20 cellular contexts compared by ENCODE assay signal in genomic region chr4:1260418-1261106, GRCh38. TPM values are rescaled to one million over a fixed set of nuclear protein-coding genes. Genes with fewer than 3 reads are reported as not detected.
DNase-seq lines count a peak whose midpoint lies in the region; ATAC-seq and TF ChIP-seq lines count a peak whose summit lies in the region.
"Had no signal": no experiment of that assay in that cellular context is flagged by ENCODE, and none has a peak within 500 bp of the region (broad histone marks: within the 10 kb centered on the region; RNA-seq: fewer than 3 reads in every experiment).

No MANE protein-coding gene starts in this region.

- no peak for ATAC-seq in CD4-positive, CD25-positive, alpha-beta regulatory T cell (ENCODE audit: low read depth in 2 of 2)
- ATAC-seq in mucosa of descending colon = no peak
- ATAC-seq: left colon, Right ventricle myocardium inferior had no signal

- H3K9ac ChIP-seq in neural progenitor cell = no peak overlapping the region
- H3K9ac ChIP-seq: KMS-11 had no signal

- no peaks in the 10 kb centered on the region for H3K9me3 ChIP-seq in CD4-positive, CD25-positive, alpha-beta regulatory T cell (ENCODE audit: control insufficient read depth in 2 of 2, low read length in 2 of 2)
- H3K9me3 ChIP-seq in neural progenitor cell (ENCODE audit: low read depth) (no peaks in the 10 kb centered on the region), mucosa of descending colon (no peaks in the 10 kb centered on the region)

- H3K9me3 Mint-ChIP-seq in T-helper 2 cell treated with Interferon-gamma antibody and Interleukin-4, amounts not matched to agents 5 μg/mL and 100 μg/mL, for 36 hours = peaks cover 31% of the 10 kb centered on the region
- H3K9me3 Mint-ChIP-seq in CD4-positive, CD25-positive, alpha-beta regulatory T cell = peaks cover 0 to 3% (median 0%) of the 10 kb centered on the region in 7 donors
- H3K9me3 Mint-ChIP-seq in activated T-helper 2 cell treated with anti-CD3 and anti-CD28 coated beads, Interferon-gamma antibody, Interleukin-2, Interleukin-4, amounts not matched to agents 10 μg/mL and 5 μg/mL and 100 μg/mL, durations not matched to agents 14 hours and 24 hours and 36 hours = peaks cover 32% of the 10 kb centered on the region
- H3K9me3 Mint-ChIP-seq in neural progenitor cell = peaks cover 43% of the 10 kb centered on the region

- H3K27me3 ChIP-seq in CD4-positive, CD25-positive, alpha-beta regulatory T cell (ENCODE audit: control insufficient read depth, insufficient read depth, low read length) = no peaks in the 10 kb centered on the region
- peaks cover 4% of the 10 kb centered on the region for H3K27me3 ChIP-seq in neural progenitor cell

- H3K27ac Mint-ChIP-seq in T-helper 2 cell treated with Interferon-gamma antibody and Interleukin-4, amounts not matched to agents 5 μg/mL and 100 μg/mL, for 36 hours = peak overlapping the region; percentile 52
- peak overlapping the region in 2 of 3 donors; percentile 62 to 85 for H3K27ac Mint-ChIP-seq in CD4-positive, CD25-positive, alpha-beta regulatory T cell
- peak overlapping the region; percentile 26 for H3K27ac Mint-ChIP-seq in activated T-helper 2 cell treated with anti-CD3 and anti-CD28 coated beads, Interferon-gamma antibody, Interleukin-2, Interleukin-4, amounts not matched to agents 10 μg/mL and 5 μg/mL and 100 μg/mL, durations not matched to agents 14 hours and 24 hours and 36 hours
- peak overlapping the region; percentile 12 for H3K27ac Mint-ChIP-seq in neural progenitor cell
- H3K27ac Mint-ChIP-seq: mesothelial cell of epicardium had no signal

- H3K4me1 ChIP-seq in CD4-positive, CD25-positive, alpha-beta regulatory T cell (ENCODE audit: control insufficient read depth, insufficient read depth, low read length, poor library complexity, severe bottlenecking) = no peaks in the 10 kb centered on the region
- no peaks in the 10 kb centered on the region for H3K4me1 ChIP-seq in neural progenitor cell
- H3K4me1 ChIP-seq in mucosa of descending colon (ENCODE audit: low read depth) = no peaks in the 10 kb centered on the region

- H3K79me2 ChIP-seq in neural progenitor cell (ENCODE audit: low read depth) = no peaks in the 10 kb centered on the region

- no peak overlapping the region for H3K4me2 ChIP-seq in neural progenitor cell
- H3K4me2 ChIP-seq: KMS-11 had no signal

- H3F3A ChIP-seq in neural progenitor cell (ENCODE audit: low read depth) = no peaks in the 10 kb centered on the region

- peaks cover 34% of the 10 kb centered on the region for H3K36me3 Mint-ChIP-seq in T-helper 2 cell treated with Interferon-gamma antibody and Interleukin-4, amounts not matched to agents 5 μg/mL and 100 μg/mL, for 36 hours (ENCODE audit: low read depth)
- peaks cover 6% of the 10 kb centered on the region for H3K36me3 Mint-ChIP-seq in CD4-positive, CD25-positive, alpha-beta regulatory T cell
- peaks cover 33% of the 10 kb centered on the region for H3K36me3 Mint-ChIP-seq in activated T-helper 2 cell treated with anti-CD3 and anti-CD28 coated beads, Interferon-gamma antibody, Interleukin-2, Interleukin-4, amounts not matched to agents 10 μg/mL and 5 μg/mL and 100 μg/mL, durations not matched to agents 14 hours and 24 hours and 36 hours (ENCODE audit: low read depth)
- H3K36me3 Mint-ChIP-seq in neural progenitor cell = peaks cover 17% of the 10 kb centered on the region
- H3K36me3 Mint-ChIP-seq: CD4-positive, alpha-beta memory T cell had no signal

- no peaks in the 10 kb centered on the region for H4K20me1 ChIP-seq in neural progenitor cell (ENCODE audit: low read depth)

- DNase-seq in T-helper 2 cell treated with Interferon-gamma antibody and Interleukin-4, amounts not matched to agents 5 μg/mL and 100 μg/mL, for 36 hours (ENCODE audit: low spot score) = no peak
- no peak for DNase-seq in T-helper 2 cell
- DNase-seq in CD4-positive, CD25-positive, alpha-beta regulatory T cell = no peak
- no peak for DNase-seq in activated T-helper 2 cell treated with anti-CD3 and anti-CD28 coated beads, Interferon-gamma antibody, Interleukin-2, Interleukin-4, amounts not matched to agents 10 μg/mL and 5 μg/mL and 100 μg/mL, durations not matched to agents 14 hours and 24 hours and 36 hours (ENCODE audit: low spot score)
- DNase-seq in neural progenitor cell (ENCODE audit: low spot score) = no peak
- no peak for DNase-seq in mucosa of descending colon
- no peak for DNase-seq in HT-29 (ENCODE audit: low spot score)
- no peak for DNase-seq in stimulated activated CD4-positive, alpha-beta T cell treated with anti-CD3 and anti-CD28 coated beads, Interleukin-4, amount 100 ng/mL, for 1 hour
- DNase-seq: CD4-positive, alpha-beta memory T cell; cerebellar nuclear complex; left colon; NCI-H1048; NCI-H2029 treated with DMSO at 0.1 percent for 48 hours; NCI-H69; small intestine; stimulated activated CD4-positive, alpha-beta T cell treated with anti-CD3 and anti-CD28 coated beads, Interleukin-4, amount 100 ng/mL, for 4 hours; SW 1271 had no signal

- H3K4me3 ChIP-seq in CD4-positive, CD25-positive, alpha-beta regulatory T cell (ENCODE audit: low read depth, low read length) = no peak overlapping the region
- H3K4me3 ChIP-seq in neural progenitor cell (no peak overlapping the region), mucosa of descending colon (no peak overlapping the region)

- H3K27ac ChIP-seq in CD4-positive, CD25-positive, alpha-beta regulatory T cell (ENCODE audit: insufficient read depth, low read length, poor library complexity, severe bottlenecking) = no peak overlapping the region
- H3K27ac ChIP-seq in neural progenitor cell = no peak overlapping the region
- H3K27ac ChIP-seq: KMS-11 had no signal

- no peak overlapping the region for H3K4me3 Mint-ChIP-seq in T-helper 2 cell treated with Interferon-gamma antibody and Interleukin-4, amounts not matched to agents 5 μg/mL and 100 μg/mL, for 36 hours
- H3K4me3 Mint-ChIP-seq in CD4-positive, CD25-positive, alpha-beta regulatory T cell = no peak overlapping the region
- H3K4me3 Mint-ChIP-seq in activated T-helper 2 cell treated with anti-CD3 and anti-CD28 coated beads, Interferon-gamma antibody, Interleukin-2, Interleukin-4, amounts not matched to agents 10 μg/mL and 5 μg/mL and 100 μg/mL, durations not matched to agents 14 hours and 24 hours and 36 hours (ENCODE audit: low read depth) = no peak overlapping the region
- no peak overlapping the region for H3K4me3 Mint-ChIP-seq in neural progenitor cell
- H3K4me3 Mint-ChIP-seq: mesothelial cell of epicardium had no signal

- H2AFZ ChIP-seq in neural progenitor cell (replicated peaks) = no peak overlapping the region

- H3K4me1 Mint-ChIP-seq in T-helper 2 cell treated with Interferon-gamma antibody and Interleukin-4, amounts not matched to agents 5 μg/mL and 100 μg/mL, for 36 hours (ENCODE audit: low read depth) = peaks cover 25% of the 10 kb centered on the region
- peaks cover 8 to 28% (median 9%) of the 10 kb centered on the region in 4 donors for H3K4me1 Mint-ChIP-seq in CD4-positive, CD25-positive, alpha-beta regulatory T cell
- peaks cover 36% of the 10 kb centered on the region for H3K4me1 Mint-ChIP-seq in activated T-helper 2 cell treated with anti-CD3 and anti-CD28 coated beads, Interferon-gamma antibody, Interleukin-2, Interleukin-4, amounts not matched to agents 10 μg/mL and 5 μg/mL and 100 μg/mL, durations not matched to agents 14 hours and 24 hours and 36 hours (ENCODE audit: low read depth)
- H3K4me1 Mint-ChIP-seq in neural progenitor cell = no peaks in the 10 kb centered on the region
- H3K4me1 Mint-ChIP-seq: mesothelial cell of epicardium had no signal

- H3K36me3 ChIP-seq in CD4-positive, CD25-positive, alpha-beta regulatory T cell (ENCODE audit: control insufficient read depth, insufficient read depth, low read length) = no peaks in the 10 kb centered on the region
- H3K36me3 ChIP-seq in neural progenitor cell (no peaks in the 10 kb centered on the region), mucosa of descending colon (ENCODE audit: low read depth) (no peaks in the 10 kb centered on the region)

- no peaks in the 10 kb centered on the region for H3K27me3 Mint-ChIP-seq in T-helper 2 cell treated with Interferon-gamma antibody and Interleukin-4, amounts not matched to agents 5 μg/mL and 100 μg/mL, for 36 hours (ENCODE audit: low read depth)
- peaks cover 8% of the 10 kb centered on the region for H3K27me3 Mint-ChIP-seq in CD4-positive, CD25-positive, alpha-beta regulatory T cell
- no peaks in the 10 kb centered on the region for H3K27me3 Mint-ChIP-seq in activated T-helper 2 cell treated with anti-CD3 and anti-CD28 coated beads, Interferon-gamma antibody, Interleukin-2, Interleukin-4, amounts not matched to agents 10 μg/mL and 5 μg/mL and 100 μg/mL, durations not matched to agents 14 hours and 24 hours and 36 hours (ENCODE audit: low read depth)
- H3K27me3 Mint-ChIP-seq in neural progenitor cell (ENCODE audit: insufficient read depth, low read depth) = peaks cover 5% of the 10 kb centered on the region
- H3K27me3 Mint-ChIP-seq: CD4-positive, alpha-beta memory T cell had no signal

- TF ChIP-seq CTCF in neural progenitor cell (IDR thresholded peaks at IDR 0.05) (no peak), mucosa of descending colon (IDR thresholded peaks at IDR 0.05) (no peak)

- intact Hi-C loops in activated T-helper 2 cell treated with anti-CD3 and anti-CD28 coated beads, Interferon-gamma antibody, Interleukin-2, Interleukin-4, amounts not matched to agents 10 μg/mL and 5 μg/mL and 100 μg/mL, durations not matched to agents 14 hours and 24 hours and 36 hours (cut with micrococcal nuclease) = no loop called here
- intact Hi-C loops in mucosa of descending colon (cut with DNase I, micrococcal nuclease) = loop anchor here (10.0 kb wide), 2 partner anchors 96 to 126 kb away; no protein-coding TSS in a partner anchor

RNA-seq across cellular contexts. Expression of gene CTBP1, which starts 11.6 kb away (rescaled TPM):
- 198 TPM for total RNA-seq in CD4-positive, CD25-positive, alpha-beta regulatory T cell
- polyA plus RNA-seq in CD4-positive, CD25-positive, alpha-beta regulatory T cell = 10 to 100 TPM; 32.4 to 82.8 (median 52.0) TPM
- total RNA-seq in activated T-helper 2 cell treated with anti-CD3 and anti-CD28 coated beads, Interferon-gamma antibody, Interleukin-2, Interleukin-4, amounts not matched to agents 10 μg/mL and 5 μg/mL and 100 μg/mL, durations not matched to agents 14 hours and 24 hours and 36 hours = 194 and 195 TPM in 2 replicates
- total RNA-seq in neural progenitor cell (ENCODE audit: low replicate concordance) (171 and 243 TPM in 2 replicates), mucosa of descending colon (100 to 1,000 TPM; 151 to 188 (median 168) TPM)
- 631 and 665 TPM in 2 replicates for total RNA-seq in HT-29 (2014; rRNA removed; shearing (Covaris generic))

RNA-seq across cellular contexts. Expression of gene MAEA, which starts 29.1 kb away (rescaled TPM):
- 77.7 TPM for total RNA-seq in CD4-positive, CD25-positive, alpha-beta regulatory T cell
- polyA plus RNA-seq in CD4-positive, CD25-positive, alpha-beta regulatory T cell = 10 to 100 TPM; 61.2 to 76.2 (median 66.2) TPM
- total RNA-seq in activated T-helper 2 cell treated with anti-CD3 and anti-CD28 coated beads, Interferon-gamma antibody, Interleukin-2, Interleukin-4, amounts not matched to agents 10 μg/mL and 5 μg/mL and 100 μg/mL, durations not matched to agents 14 hours and 24 hours and 36 hours = 59.2 and 62.8 TPM in 2 replicates
- total RNA-seq in neural progenitor cell (ENCODE audit: low replicate concordance) (38.2 and 68.6 TPM in 2 replicates), mucosa of descending colon (100 to 1,000 TPM in 1 of 3 donors, 10 to 100 TPM in 2; 75.5 to 112 (median 98.4) TPM)
- total RNA-seq in HT-29 (2014; rRNA removed; shearing (Covaris generic)) = 127 and 139 TPM in 2 replicates

Comparison
In these comparisons a context has a peak if more than half of its experiments do, and no peak if none do; other contexts are left out.
1. H3K27ac Mint-ChIP-seq: peak in every context shown above with its lines; median percentile 74 in CD4-positive, CD25-positive, alpha-beta regulatory T cell; 52 in T-helper 2 cell treated with Interferon-gamma antibody and Interleukin-4, amounts not matched to agents 5 μg/mL and 100 μg/mL, for 36 hours; 26 in activated T-helper 2 cell treated with anti-CD3 and anti-CD28 coated beads, Interferon-gamma antibody, Interleukin-2, Interleukin-4, amounts not matched to agents 10 μg/mL and 5 μg/mL and 100 μg/mL, durations not matched to agents 14 hours and 24 hours and 36 hours; 12 in neural progenitor cell.